18 cellular contexts compared by ENCODE assay signal in the genomic region with DNA sequence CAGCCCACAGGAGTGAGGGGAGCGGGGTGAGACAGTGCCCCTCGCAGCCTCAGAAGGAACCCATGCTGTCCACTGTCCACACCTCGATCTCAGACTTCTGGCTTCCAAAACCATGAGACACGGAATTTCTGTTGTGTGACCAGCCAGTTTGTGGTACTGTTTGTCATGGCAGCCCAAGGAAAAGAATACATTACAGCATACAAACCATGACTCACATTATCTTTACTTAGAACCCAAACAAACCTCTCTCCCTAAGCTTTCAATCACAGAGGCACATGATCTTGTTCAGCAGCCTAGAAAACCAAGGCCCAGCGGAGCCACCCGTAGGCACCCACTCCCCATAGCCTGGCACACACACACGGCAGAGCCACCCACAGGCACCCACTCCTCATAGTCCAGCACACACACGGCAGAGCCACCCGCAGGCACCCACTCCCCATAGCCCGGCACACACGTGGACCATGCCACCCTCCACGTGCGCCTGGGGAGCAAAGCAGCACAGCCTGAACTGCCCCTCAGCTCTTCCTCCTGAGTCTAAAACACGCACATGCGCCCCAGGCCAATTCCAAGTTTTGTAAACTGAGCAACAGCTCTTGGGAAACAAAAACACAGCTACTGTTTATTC. TPM values are rescaled to one million over a fixed set of nuclear protein-coding genes. Genes with fewer than 3 reads are reported as not detected.
DNase-seq lines count a peak whose midpoint lies in the region; FAIRE-seq and TF ChIP-seq lines count a peak whose summit lies in the region.
"Had no signal": no experiment of that assay in that cellular context is flagged by ENCODE, and none has a peak within 500 bp of the region (broad histone marks: within the 10 kb centered on the region; RNA-seq: fewer than 3 reads in every experiment).

No MANE protein-coding gene starts in this region.

- no peak overlapping the region for H2AFZ ChIP-seq in mammary epithelial cell (ENCODE audit: low read depth, low read length)

- no peak for TF ChIP-seq CTCF in mammary epithelial cell (conservative IDR thresholded peaks at IDR 0.05 in 1 of 2, IDR thresholded peaks at IDR 0.05 in 1 of 2; ENCODE audit: extremely low read depth in 1 of 2, insufficient read depth in 1 of 2, low read depth in 1 of 2, low read length in 2 of 2)

- in situ Hi-C loops in mammary epithelial cell (cut with MboI; ENCODE audit: low sequenced_read_pairs in 2 of 2), result no loop called here

- no peak overlapping the region for H3K9ac ChIP-seq in mammary epithelial cell (ENCODE audit: insufficient read depth, low read length)
- H3K9ac ChIP-seq: BLaER1 treated with 17β-estradiol and CSF1 and Interleukin-3, amounts not matched to agents 10 nM and 100 nM had no signal

- H3K4me1 ChIP-seq in mammary epithelial cell (ENCODE audit: insufficient read depth, low read length), result no peaks in the 10 kb centered on the region
- H3K4me1 ChIP-seq: sigmoid colon had no signal

- H3K9me3 ChIP-seq in mammary epithelial cell (replicated peaks; ENCODE audit: insufficient read depth, low read length), result peaks cover 7% of the 10 kb centered on the region

- no TSS peak for BruUV-seq in mammary epithelial cell (replicated peaks; lab: Mats Ljungman, UMichigan)

- no peak overlapping the region for H3K4me3 ChIP-seq in mammary epithelial cell (replicated peaks in 1 of 3; ENCODE audit: insufficient read depth in 1 of 3, low read depth in 2 of 3, low read length in 3 of 3)
- H3K4me3 ChIP-seq: BLaER1 treated with 17β-estradiol and CSF1 and Interleukin-3, amounts not matched to agents 10 nM and 100 nM; sigmoid colon had no signal

- no peak overlapping the region for H3K27ac ChIP-seq in mammary epithelial cell (ENCODE audit: insufficient read depth, low read depth, low read length)
- H3K27ac ChIP-seq: 22Rv1; BLaER1 treated with 17β-estradiol and CSF1 and Interleukin-3, amounts not matched to agents 10 nM and 100 nM; sigmoid colon had no signal

- CTCF ChIA-PET in mammary epithelial cell (lab: Charles Lee; ENCODE audit: low non-redundant PET), result no interaction called here

- FAIRE-seq in H54 (lab: Jason Lieb, UNC) (no peak), urothelium cell line (lab: Jason Lieb, UNC) (no peak)

- H3K79me2 ChIP-seq in mammary epithelial cell (ENCODE audit: insufficient read depth, low read length), result no peaks in the 10 kb centered on the region

- no peaks in the 10 kb centered on the region for H4K20me1 ChIP-seq in mammary epithelial cell (ENCODE audit: insufficient read depth, low read length)
- H4K20me1 ChIP-seq: BLaER1 treated with 17β-estradiol and CSF1 and Interleukin-3, amounts not matched to agents 10 nM and 100 nM had no signal

- no peak overlapping the region for H3K4me2 ChIP-seq in mammary epithelial cell (ENCODE audit: insufficient read depth, low read depth, low read length)
- H3K4me2 ChIP-seq: BLaER1 treated with 17β-estradiol and CSF1 and Interleukin-3, amounts not matched to agents 10 nM and 100 nM had no signal

- dilution Hi-C loops in mammary epithelial cell (cut with HindIII; ENCODE audit: low sequenced_read_pairs), result loop anchor here (10.0 kb wide), 1 partner anchor 82 kb away; a partner anchor contains a TSS

- intact Hi-C loops in mammary epithelial cell (cut with micrococcal nuclease) (no loop called here), posterior vena cava (cut with DNase I) (no loop called here)

- 83% methylated on average over 15 of the region's 15 CpGs for WGBS in mammary epithelial cell (ENCODE audit: low coverage, missing lambda C conversion rate)

- TF ChIP-seq POLR2A in H54 (IDR thresholded peaks at IDR 0.05; ENCODE audit: low read depth, low read length), result no peak

- H3K36me3 ChIP-seq in mammary epithelial cell (ENCODE audit: insufficient read depth, low read length), result no peaks in the 10 kb centered on the region
- H3K36me3 ChIP-seq: sigmoid colon had no signal

- peaks cover 2% of the 10 kb centered on the region for H3K27me3 ChIP-seq in mammary epithelial cell (ENCODE audit: insufficient read depth, low read length)
- H3K27me3 ChIP-seq: BLaER1 treated with 17β-estradiol and CSF1 and Interleukin-3, amounts not matched to agents 10 nM and 100 nM had no signal

- DNase-seq in DMS 273 (lab: John Stamatoyannopoulos, UW; ENCODE audit: unreplicated experiment) (peak; percentile 30), DMS 273 treated with DMSO at 0.1 percent for 48 hours (lab: John Stamatoyannopoulos, UW) (no peak), H54 (ENCODE audit: insufficient read length, low spot score) (peak; percentile 31), mammary epithelial cell (peak; percentile 16), posterior vena cava (ENCODE audit: low spot score) (peak; percentile 46), urothelium cell line (ENCODE audit: low spot score) (no peak), activated gamma-delta T cell (lab: John Stamatoyannopoulos, UW) (no peak), anterior cingulate cortex (lab: John Stamatoyannopoulos, UW) (no peak)
- DNase-seq: activated CD4-positive, alpha-beta T cell treated with anti-CD3 and anti-CD28 coated beads, Interleukin-2, amount 50 U/mL, for 1 hour; Kasumi-1; NCI-H187 had no signal

RNA-seq across cellular contexts. Expression of a gene that starts 0.5 kb away (rescaled TPM):
- total RNA-seq in mammary epithelial cell (not detected), posterior vena cava (not detected)
- not detected for polyA plus RNA-seq in mammary epithelial cell
- polyA minus RNA-seq in mammary epithelial cell, result not detected
- total RNA-seq: cardiac septum, mesenteric fat pad, NCI-H460, sigmoid colon had no signal
- polyA plus RNA-seq: sigmoid colon, thymus had no signal

RNA-seq across cellular contexts. Expression of a gene that starts 7.3 kb away (rescaled TPM):
- total RNA-seq in mammary epithelial cell (not detected), posterior vena cava (not detected)
- polyA plus RNA-seq in mammary epithelial cell, result not detected
- not detected for polyA minus RNA-seq in mammary epithelial cell
- total RNA-seq: cardiac septum, mesenteric fat pad, NCI-H460, sigmoid colon had no signal
- polyA plus RNA-seq: sigmoid colon, thymus had no signal

RNA-seq across cellular contexts. Expression of a gene that starts 14.5 kb away (rescaled TPM):
- total RNA-seq in mammary epithelial cell, result not detected
- polyA plus RNA-seq in mammary epithelial cell, result not detected
- not detected for polyA minus RNA-seq in mammary epithelial cell
- total RNA-seq in posterior vena cava, result not detected
- total RNA-seq: cardiac septum, mesenteric fat pad, NCI-H460 had no signal
- polyA plus RNA-seq: sigmoid colon, thymus had no signal

RNA-seq across cellular contexts. Expression of a gene that starts 19.2 kb away (rescaled TPM):
- total RNA-seq in mammary epithelial cell (not detected), posterior vena cava (not detected)
- not detected for polyA plus RNA-seq in mammary epithelial cell
- not detected for polyA minus RNA-seq in mammary epithelial cell
- total RNA-seq: cardiac septum, mesenteric fat pad, NCI-H460, sigmoid colon had no signal
- polyA plus RNA-seq: sigmoid colon, thymus had no signal

RNA-seq across cellular contexts. Expression of a gene that starts 21.8 kb away (rescaled TPM):
- total RNA-seq in mammary epithelial cell (not detected), posterior vena cava (not detected)
- not detected for polyA plus RNA-seq in mammary epithelial cell
- not detected for polyA minus RNA-seq in mammary epithelial cell
- total RNA-seq: cardiac septum, mesenteric fat pad, NCI-H460, sigmoid colon had no signal
- polyA plus RNA-seq: sigmoid colon, thymus had no signal

Comparison
In these comparisons a context has a peak if more than half of its experiments do, and no peak if none do; other contexts are left out.
1. DNase-seq: peak in DMS 273 (single experiment), H54 (single experiment), mammary epithelial cell (single experiment) and posterior vena cava (single experiment); none in DMS 273 treated with DMSO at 0.1 percent for 48 hours (single experiment), urothelium cell line (single experiment), activated gamma-delta T cell (single experiment) and anterior cingulate cortex (0 of 58).